Comparison of ENCODE assay signal across 22 cellular contexts in genomic region chr7:139807009-139807408, GRCh38. TPM values are rescaled to one million over a fixed set of nuclear protein-coding genes. Genes with fewer than 3 reads are reported as not detected.
"Had no signal": no experiment of that assay in that cellular context is flagged by ENCODE, and none has a peak within 500 bp of the region (broad histone marks: within the 10 kb centered on the region; RNA-seq: fewer than 3 reads in every experiment).

No MANE protein-coding gene starts in this region.

- H3K4me3 ChIP-seq: heart left ventricle, hepatocyte, left ventricle myocardium inferior, lower lobe of right lung, right atrium auricular region, sigmoid colon, spleen, transverse colon, upper lobe of right lung, uterus had no signal

- FAIRE-seq: frontal cortex, kidney had no signal

- H2AFZ ChIP-seq: hepatocyte, parathyroid adenoma had no signal

- H3K79me2 ChIP-seq: hepatocyte, parathyroid adenoma had no signal

- H3K9ac ChIP-seq: parathyroid adenoma had no signal

- H3K27ac Mint-ChIP-seq: natural killer cell; progenitor cell of endocrine pancreas; stimulated activated naive B cell treated with anti-CD40 and anti-IgM and Interleukin-4, amounts not matched to agents 10 μg/mL and 1 μg/mL and 100 μg/mL, for 72 hours; stimulated activated naive CD8-positive, alpha-beta T cell treated with anti-CD3 and anti-CD28 coated beads, Interleukin-15, Interleukin-2, amounts not matched to agents 100 ng/mL and 50 ng/mL, for 24 hours had no signal

- H3K4me2 ChIP-seq: hepatocyte had no signal

- H3K27me3 ChIP-seq: heart left ventricle, hepatocyte, right atrium auricular region, transverse colon, upper lobe of right lung, uterus had no signal

- H3K27me3 Mint-ChIP-seq: stimulated activated naive CD8-positive, alpha-beta T cell treated with anti-CD3 and anti-CD28 coated beads, Interleukin-15, Interleukin-2, amounts not matched to agents 100 ng/mL and 50 ng/mL, for 24 hours had no signal

- ATAC-seq: heart left ventricle; lower lobe of right lung; natural killer cell; stimulated activated naive B cell treated with anti-CD40 and anti-IgM and Interleukin-4, amounts not matched to agents 10 μg/mL and 1 μg/mL and 100 μg/mL, for 72 hours; upper lobe of right lung had no signal

- H3K9me3 Mint-ChIP-seq: natural killer cell had no signal

- H3K4me1 ChIP-seq: heart left ventricle, left ventricle myocardium inferior, lower lobe of right lung, parathyroid adenoma, right atrium auricular region, sigmoid colon, spleen, transverse colon, upper lobe of right lung, uterus had no signal

- H3K9me3 ChIP-seq: heart left ventricle, left ventricle myocardium inferior, lower lobe of right lung, right atrium auricular region, sigmoid colon, transverse colon, upper lobe of right lung, uterus had no signal

- H3K36me3 ChIP-seq: heart left ventricle, left ventricle myocardium inferior, lower lobe of right lung, right atrium auricular region, sigmoid colon, spleen, transverse colon, upper lobe of right lung, uterus had no signal

- H3K4me3 Mint-ChIP-seq: natural killer cell; neural crest cell; stimulated activated naive B cell treated with anti-CD40 and anti-IgM and Interleukin-4, amounts not matched to agents 10 μg/mL and 1 μg/mL and 100 μg/mL, for 72 hours; stimulated activated naive CD8-positive, alpha-beta T cell treated with anti-CD3 and anti-CD28 coated beads, Interleukin-15, Interleukin-2, amounts not matched to agents 100 ng/mL and 50 ng/mL, for 24 hours had no signal

- H3K27ac ChIP-seq: heart left ventricle, hepatocyte, left ventricle myocardium inferior, lower lobe of right lung, parathyroid adenoma, right atrium auricular region, sigmoid colon, spleen, transverse colon, upper lobe of right lung, uterus had no signal

- DNase-seq: cerebellar nuclear complex; cortex of kidney; heart left ventricle; kidney; left ventricle myocardium inferior; lower lobe of right lung; natural killer cell; sigmoid colon; spleen; stimulated activated CD4-positive, alpha-beta T cell treated with anti-CD3 and anti-CD28 coated beads, Interleukin-4, amount 100 ng/mL, for 4 hours; stimulated activated naive B cell treated with anti-CD40 and anti-IgM and Interleukin-4, amounts not matched to agents 10 μg/mL and 1 μg/mL and 100 μg/mL, for 72 hours; transverse colon; upper lobe of right lung; uterus had no signal

RNA-seq across cellular contexts. Expression of gene TBXAS1, which starts 22.1 kb away (rescaled TPM):
- total RNA-seq: fibroblast of villous mesenchyme had no signal
